Comparison of ENCODE assay signal across 13 cellular contexts in the genomic region with DNA sequence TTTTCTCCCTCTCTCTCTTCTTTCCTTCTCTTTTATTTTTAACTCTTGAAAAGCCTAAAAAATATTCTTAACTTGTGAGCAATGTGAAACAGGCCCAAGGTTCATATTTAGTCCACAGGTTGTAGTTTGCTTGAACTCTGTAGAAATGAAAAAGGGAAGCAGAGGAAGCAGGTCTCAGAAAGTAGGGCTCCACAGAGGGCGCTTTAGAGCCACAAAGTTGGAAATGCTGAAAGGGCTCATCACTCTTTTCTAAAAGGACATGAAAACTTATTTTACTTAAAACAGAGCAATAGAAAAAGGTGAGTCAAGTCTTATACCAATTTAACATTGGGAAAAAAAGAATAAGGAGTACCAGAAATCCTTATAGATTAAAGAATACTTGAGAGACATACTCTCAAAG.
DNase-seq lines count a peak whose midpoint lies in the region; ATAC-seq and TF ChIP-seq lines count a peak whose summit lies in the region.
"Had no signal": no experiment of that assay in that cellular context is flagged by ENCODE, and none has a peak within 500 bp of the region (broad histone marks: within the 10 kb centered on the region; RNA-seq: fewer than 3 reads in every experiment).

No MANE protein-coding gene starts in this region.

- H3K4me1 Mint-ChIP-seq in nephron progenitor cell: peaks cover 26% of the 10 kb centered on the region

- H3K27ac Mint-ChIP-seq in nephron progenitor cell: peak overlapping the region; percentile 87

- H3K36me3 Mint-ChIP-seq in nephron progenitor cell (ENCODE audit: low read depth): peaks cover 4% of the 10 kb centered on the region

- TF ChIP-seq CTCF in nephron progenitor cell (IDR thresholded peaks at IDR 0.05): no peak

- DNase-seq in DMS 273 (lab: John Stamatoyannopoulos, UW; ENCODE audit: unreplicated experiment) (peak; percentile 4), DMS 273 treated with DMSO at 0.1 percent for 48 hours (lab: John Stamatoyannopoulos, UW) (no peak), Kasumi-1 (lab: John Stamatoyannopoulos, UW) (peak; percentile 27 to 29), astrocyte of the hippocampus (ENCODE audit: low read depth, low spot score) (peak; percentile 24), nephron progenitor cell (peak; percentile 5), T-helper 2 cell (no peak)
- no peak for DNase-seq in activated CD4-positive, CD25-positive, alpha-beta regulatory T cell (lab: John Stamatoyannopoulos, UW)
- DNase-seq: 8988T; NCI-H526; nucleus accumbens; stimulated activated CD4-positive, alpha-beta T cell treated with anti-CD3 and anti-CD28 coated beads, Interleukin-4, amount 100 ng/mL, for 24 hours had no signal

- no peaks in the 10 kb centered on the region for H3K27me3 Mint-ChIP-seq in nephron progenitor cell (ENCODE audit: low read depth, poor library complexity)

- H3K9me3 Mint-ChIP-seq in nephron progenitor cell: peaks cover 8% of the 10 kb centered on the region

- ATAC-seq in HG03439 (IDR thresholded peaks at IDR 0.05; ENCODE audit: unreplicated experiment): no peak
- ATAC-seq: K562 had no signal

- no peak overlapping the region for H3K4me3 Mint-ChIP-seq in nephron progenitor cell

Comparison
In these comparisons a context has a peak if more than half of its experiments do, and no peak if none do; other contexts are left out.
1. DNase-seq: peak in DMS 273 (single experiment), Kasumi-1 (2 of 2), astrocyte of the hippocampus (single experiment) and nephron progenitor cell (single experiment); none in DMS 273 treated with DMSO at 0.1 percent for 48 hours (single experiment), T-helper 2 cell (0 of 5) and activated CD4-positive, CD25-positive, alpha-beta regulatory T cell (0 of 4).